ENCODE assay signal across 31 cellular contexts in the genomic region with DNA sequence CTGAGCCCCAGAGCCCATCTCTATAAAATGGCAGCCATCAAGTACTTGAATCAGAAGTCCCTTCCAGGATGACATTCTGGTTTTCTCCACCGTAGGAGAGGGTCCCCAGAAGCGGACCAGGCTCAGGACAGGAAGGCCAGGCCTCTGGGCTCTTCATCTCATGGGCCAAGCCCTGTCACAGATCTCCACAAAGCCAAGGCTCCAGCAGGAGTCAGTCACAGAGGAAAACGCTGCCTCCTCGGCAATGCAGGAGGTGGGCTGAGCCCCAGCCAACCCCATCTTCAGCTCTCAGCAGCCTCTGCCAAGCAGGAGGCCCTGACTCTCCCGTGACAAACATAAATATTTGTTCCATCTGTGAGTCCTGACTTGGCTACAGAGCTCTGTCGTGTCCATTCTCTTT. TPM values are rescaled to one million over a fixed set of nuclear protein-coding genes. Genes with fewer than 3 reads are reported as not detected.
"Had no signal": no experiment of that assay in that cellular context is flagged by ENCODE, and none has a peak within 500 bp of the region (broad histone marks: within the 10 kb centered on the region; RNA-seq: fewer than 3 reads in every experiment).

No MANE protein-coding gene starts in this region.

- DNase-seq: activated CD4-positive, alpha-beta T cell treated with anti-CD3 and anti-CD28 coated beads for 1 hour; activated CD4-positive, alpha-beta T cell treated with anti-CD3 and anti-CD28 coated beads for 48 hours; activated CD4-positive, CD25-positive, alpha-beta regulatory T cell; activated gamma-delta T cell; activated naive CD4-positive, alpha-beta T cell treated with Interleukin-2 at 50 U/mL for 16 hours; activated T-cell treated with anti-CD3 and anti-CD28 coated beads, Interleukin-2, amount 50 U/mL, for 1 hour; anterior cingulate cortex; caudate nucleus; cerebellar nuclear complex; Kasumi-1; KG1; MG63; NCI-H1048; NCI-H1105 treated with DMSO at 0.1 percent for 48 hours; NCI-H1436 treated with DMSO at 0.1 percent for 48 hours; NCI-H1694 treated with DMSO at 0.1 percent for 48 hours; NCI-H2029; NCI-H345; NCI-H524 treated with DMSO at 0.1 percent for 48 hours; SHP77; SJCRH30; T1000; WERI-Rb-1 had no signal

- H3K4me3 ChIP-seq: MG63, SJCRH30, SK-N-MC had no signal

- H3K36me3 ChIP-seq: MG63, SJCRH30, WERI-Rb-1 had no signal

- H3K4me3 Mint-ChIP-seq: brain had no signal

- H3K9me3 Mint-ChIP-seq: activated T-helper 2 cell treated with anti-CD3 and anti-CD28 coated beads, Interferon-gamma antibody, Interleukin-2, Interleukin-4, amounts not matched to agents 10 μg/mL and 5 μg/mL and 100 μg/mL, durations not matched to agents 14 hours and 24 hours and 36 hours had no signal

- H3K27ac ChIP-seq: SJCRH30, SK-N-MC, WERI-Rb-1 had no signal

- ATAC-seq: activated naive CD4-positive, alpha-beta T cell treated with anti-CD3 and anti-CD28 coated beads, Interleukin-2, amount 50 U/mL, for 72 hours; Panc1 had no signal

- H3K36me3 Mint-ChIP-seq: activated naive CD4-positive, alpha-beta T cell treated with anti-CD3 and anti-CD28 coated beads, Interleukin-2, amount 50 U/mL, for 72 hours; brain had no signal

- H3K27ac Mint-ChIP-seq: activated naive CD4-positive, alpha-beta T cell treated with anti-CD3 and anti-CD28 coated beads, Interleukin-2, amount 50 U/mL, for 72 hours; activated T-helper 2 cell treated with anti-CD3 and anti-CD28 coated beads, Interferon-gamma antibody, Interleukin-2, Interleukin-4, amounts not matched to agents 10 μg/mL and 5 μg/mL and 100 μg/mL, durations not matched to agents 14 hours and 24 hours and 36 hours; brain had no signal

- H3K27me3 ChIP-seq: MG63, SJCRH30 had no signal

RNA-seq across cellular contexts. Expression of gene GPAT2, which starts 39.4 kb away (rescaled TPM):
- total RNA-seq: NCI-H460, RPMI7951 had no signal

RNA-seq across cellular contexts. Expression of gene ADRA2B, which starts 42.2 kb away (rescaled TPM):
- total RNA-seq: bronchial epithelial cell, NCI-H460, RPMI7951, SJCRH30 had no signal
